Comparison of ENCODE assay signal across 8 cellular contexts in the genomic region with DNA sequence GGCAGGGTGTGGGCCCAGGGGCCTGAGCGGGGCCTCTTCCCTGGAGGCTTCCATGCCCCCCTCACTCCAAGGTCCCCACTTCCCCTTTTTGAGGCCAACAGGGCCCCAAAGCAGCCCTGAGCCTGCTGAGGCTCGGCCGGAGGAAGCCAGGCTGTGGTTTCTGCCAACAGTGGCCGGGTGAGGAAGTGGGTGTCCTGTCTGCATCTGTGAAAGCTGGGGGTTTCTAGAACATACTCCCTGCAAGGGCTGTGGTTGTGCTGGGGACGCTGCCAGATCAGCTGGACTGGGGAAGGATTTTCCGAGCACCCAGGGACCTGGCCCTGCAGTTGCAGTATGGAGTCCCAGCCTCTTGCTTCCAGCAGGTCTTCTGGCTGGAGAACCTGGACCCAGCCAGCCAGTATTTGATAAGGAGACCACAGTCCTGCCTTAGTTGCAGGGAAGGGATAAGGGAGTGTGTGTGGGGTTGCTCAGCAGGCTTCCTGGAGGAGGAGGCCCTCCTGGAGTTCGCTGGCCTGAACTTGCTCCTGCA. TPM values are rescaled to one million over a fixed set of nuclear protein-coding genes. Genes with fewer than 3 reads are reported as not detected.
DNase-seq lines count a peak whose midpoint lies in the region; ATAC-seq and TF ChIP-seq lines count a peak whose summit lies in the region.

No MANE protein-coding gene starts in this region.

- peak overlapping the region; percentile 46 for H3K4me3 Mint-ChIP-seq in activated naive CD4-positive, alpha-beta T cell treated with anti-CD3 and anti-CD28 coated beads, Interleukin-2, amount 10 ng/mL, durations not matched to agents 7 days and 5 days

- ATAC-seq in HG02623 (IDR thresholded peaks at IDR 0.05; ENCODE audit: unreplicated experiment) (peak; percentile 89), left lobe of liver (peak; percentile 29)

- peak overlapping the region; percentile 86 for H3K27ac Mint-ChIP-seq in activated naive CD4-positive, alpha-beta T cell treated with anti-CD3 and anti-CD28 coated beads, Interleukin-2, amount 10 ng/mL, durations not matched to agents 7 days and 5 days

- H3K36me3 Mint-ChIP-seq in activated naive CD4-positive, alpha-beta T cell treated with anti-CD3 and anti-CD28 coated beads, Interleukin-2, amount 10 ng/mL, durations not matched to agents 7 days and 5 days, result peaks cover 62% of the 10 kb centered on the region

- in situ Hi-C loops in GM13977 (cut with MboI; ENCODE audit: low pct_unique_long_range_greater_than_20kb, low sequenced_read_pairs, unreplicated experiment), result no loop called here

- peak; percentile 77 for DNase-seq in GM13977 (ENCODE audit: low spot score)
- DNase-seq in NOMO-1 treated with dmso at 0.1 percent for 144 hours (lab: John Stamatoyannopoulos, UW; ENCODE audit: unreplicated experiment), result peak; percentile 95
- DNase-seq in activated naive CD4-positive, alpha-beta T cell treated with anti-CD3 and anti-CD28 coated beads, Interleukin-2, amount 10 ng/mL, durations not matched to agents 7 days and 5 days, result peak; percentile 75
- DNase-seq in left lobe of liver (ENCODE audit: low spot score), result no peak
- no peak for DNase-seq in NCI-H2196 (lab: John Stamatoyannopoulos, UW; ENCODE audit: unreplicated experiment)
- DNase-seq in NCI-H2081 treated with DMSO at 0.1 percent for 48 hours (lab: John Stamatoyannopoulos, UW), result no peak

- peaks cover 0 to 4% (median 0%) of the 10 kb centered on the region in 5 donors for H3K36me3 ChIP-seq in subcutaneous abdominal adipose tissue (ENCODE audit: control insufficient read depth in 5 of 5, insufficient read depth in 5 of 5, low read length in 5 of 5)

- H3K4me1 ChIP-seq in subcutaneous abdominal adipose tissue (ENCODE audit: control insufficient read depth in 5 of 5, insufficient read depth in 5 of 5, low read length in 5 of 5), result peaks cover 9 to 72% (median 54%) of the 10 kb centered on the region in 5 donors

- peaks cover 0 to 5% (median 0%) of the 10 kb centered on the region in 5 donors for H3K9me3 ChIP-seq in subcutaneous abdominal adipose tissue (ENCODE audit: control insufficient read depth in 5 of 5, low read length in 5 of 5)

- peak overlapping the region in 3 of 5 donors; percentile 9 to 42 (median 11) for H3K4me3 ChIP-seq in subcutaneous abdominal adipose tissue (ENCODE audit: low read depth in 1 of 5, low read length in 5 of 5)

- TF ChIP-seq CTCF in GM13977 (IDR thresholded peaks at IDR 0.05; ENCODE audit: extremely low read depth, insufficient read depth, missing control alignments), result no peak

- CTCF ChIA-PET in activated naive CD4-positive, alpha-beta T cell treated with anti-CD3 and anti-CD28 coated beads, Interleukin-2, amount 10 ng/mL, durations not matched to agents 7 days and 5 days (lab: Charles Lee), result interaction anchor here (1.2 to 1.8 kb wide), 2 partner anchors 71 to 215 kb away, joined by 4 to 5 read pairs; a partner anchor contains a TSS

- peak overlapping the region in 4 of 5 donors; percentile 23 to 46 (median 29) for H3K9ac ChIP-seq in subcutaneous abdominal adipose tissue (ENCODE audit: low read length in 5 of 5)

- H3K27me3 ChIP-seq in subcutaneous abdominal adipose tissue (ENCODE audit: control insufficient read depth in 5 of 5, insufficient read depth in 4 of 5, low read length in 5 of 5), result no peaks in the 10 kb centered on the region

- no peaks in the 10 kb centered on the region for H3K27me3 Mint-ChIP-seq in activated naive CD4-positive, alpha-beta T cell treated with anti-CD3 and anti-CD28 coated beads, Interleukin-2, amount 10 ng/mL, durations not matched to agents 7 days and 5 days

- peaks cover 90% of the 10 kb centered on the region for H3K4me1 Mint-ChIP-seq in activated naive CD4-positive, alpha-beta T cell treated with anti-CD3 and anti-CD28 coated beads, Interleukin-2, amount 10 ng/mL, durations not matched to agents 7 days and 5 days

- H3K9me3 Mint-ChIP-seq in activated naive CD4-positive, alpha-beta T cell treated with anti-CD3 and anti-CD28 coated beads, Interleukin-2, amount 10 ng/mL, durations not matched to agents 7 days and 5 days, result peaks cover 5% of the 10 kb centered on the region

- H3K27ac ChIP-seq in subcutaneous abdominal adipose tissue (ENCODE audit: low read depth, low read length), result peak overlapping the region; percentile 54

RNA-seq across cellular contexts. Expression of a gene that starts 15.7 kb away (rescaled TPM):
- total RNA-seq in left lobe of liver, result 4.9 TPM

Comparison
In these comparisons a context has a peak if more than half of its experiments do, and no peak if none do; other contexts are left out.
1. DNase-seq: peak in GM13977 (single experiment), NOMO-1 treated with dmso at 0.1 percent for 144 hours (single experiment) and activated naive CD4-positive, alpha-beta T cell treated with anti-CD3 and anti-CD28 coated beads, Interleukin-2, amount 10 ng/mL, durations not matched to agents 7 days and 5 days (single experiment); none in left lobe of liver (single experiment), NCI-H2196 (single experiment) and NCI-H2081 treated with DMSO at 0.1 percent for 48 hours (single experiment).